In genomic region chr2:20107776-20108175, GRCh38 we compare ENCODE assay signal across 16 cellular contexts.
"Had no signal": no experiment of that assay in that cellular context is flagged by ENCODE, and none has a peak within 500 bp of the region (broad histone marks: within the 10 kb centered on the region; RNA-seq: fewer than 3 reads in every experiment).

No MANE protein-coding gene starts in this region.

- H3K27ac ChIP-seq: psoas muscle, sigmoid colon, VCaP had no signal

- H3K4me1 ChIP-seq: psoas muscle had no signal

- H3K4me3 ChIP-seq: psoas muscle, sigmoid colon had no signal

- DNase-seq: activated CD4-positive, alpha-beta T cell treated with anti-CD3 and anti-CD28 coated beads for 4 hours; activated naive CD4-positive, alpha-beta T cell treated with anti-CD3 and anti-CD28 coated beads for 36 hours; activated T-cell treated with anti-CD3 and anti-CD28 coated beads for 4 hours; cortex of kidney; effector CD8-positive, alpha-beta T cell; immature natural killer cell; natural killer cell; psoas muscle; sigmoid colon; stimulated activated CD4-positive, alpha-beta T cell treated with anti-CD3 and anti-CD28 coated beads, Interleukin-4, amount 100 ng/mL, for 1 hour had no signal

- H3K36me3 Mint-ChIP-seq: immature natural killer cell, natural killer cell had no signal

- FAIRE-seq: urothelium cell line had no signal

- H3K36me3 ChIP-seq: sigmoid colon had no signal

- H3K4me3 Mint-ChIP-seq: central memory CD8-positive, alpha-beta T cell; immature natural killer cell; natural killer cell; stimulated activated naive CD8-positive, alpha-beta T cell treated with anti-CD3 and anti-CD28 coated beads, Interleukin-15, Interleukin-2, amounts not matched to agents 100 ng/mL and 50 ng/mL, for 24 hours had no signal

- H3K4me1 Mint-ChIP-seq: activated T-helper 17 cell treated with anti-CD3 and anti-CD28 coated beads, Interleukin-2, amount 50 U/mL, for 72 hours; central memory CD8-positive, alpha-beta T cell had no signal

- H3K27ac Mint-ChIP-seq: activated naive CD4-positive, alpha-beta T cell treated with anti-CD3 and anti-CD28 coated beads for 36 hours; activated T-helper 17 cell treated with anti-CD3 and anti-CD28 coated beads, Interleukin-2, amount 50 U/mL, for 72 hours; immature natural killer cell; natural killer cell; stimulated activated naive CD8-positive, alpha-beta T cell treated with anti-CD3 and anti-CD28 coated beads, Interleukin-15, Interleukin-2, amounts not matched to agents 100 ng/mL and 50 ng/mL, for 24 hours had no signal

- H3K9me3 ChIP-seq: sigmoid colon had no signal

- ATAC-seq: activated T-helper 17 cell treated with anti-CD3 and anti-CD28 coated beads, Interleukin-2, amount 50 U/mL, for 72 hours; left colon; natural killer cell; psoas muscle had no signal

- H3K9me3 Mint-ChIP-seq: activated T-helper 17 cell treated with anti-CD3 and anti-CD28 coated beads, Interleukin-2, amount 50 U/mL, for 72 hours; central memory CD8-positive, alpha-beta T cell; immature natural killer cell; natural killer cell; stimulated activated naive CD8-positive, alpha-beta T cell treated with anti-CD3 and anti-CD28 coated beads, Interleukin-15, Interleukin-2, amounts not matched to agents 100 ng/mL and 50 ng/mL, for 24 hours had no signal
